In genomic region chr22:21641417-21641794, GRCh38 we compare ENCODE assay signal across 8 cellular contexts. TPM values are rescaled to one million over a fixed set of nuclear protein-coding genes. Genes with fewer than 3 reads are reported as not detected.
DNase-seq lines count a peak whose midpoint lies in the region; ATAC-seq and TF ChIP-seq lines count a peak whose summit lies in the region.

No MANE protein-coding gene starts in this region.

- TF ChIP-seq CTCF in GM13977 (IDR thresholded peaks at IDR 0.05; ENCODE audit: extremely low read depth, insufficient read depth, missing control alignments): peak; percentile 24

- intact Hi-C loops in sciatic nerve (cut with DNase I): no loop called here

- DNase-seq in Ammon's horn (ENCODE audit: low spot score) (peak; percentile 62), GM13977 (ENCODE audit: low spot score) (peak; percentile 56), LoVo (ENCODE audit: low spot score) (peak; percentile 48), amniotic epithelial cell (ENCODE audit: low read depth) (peak; percentile 50), hippocampal formation (lab: John Stamatoyannopoulos, UW) (peak; percentile 15 to 46), sciatic nerve (ENCODE audit: low spot score) (no peak), NCI-H1694 treated with DMSO at 0.1 percent for 48 hours (lab: John Stamatoyannopoulos, UW) (no peak), Kasumi-1 (lab: John Stamatoyannopoulos, UW) (no peak)

- peak; percentile 43 for ATAC-seq in sciatic nerve

- in situ Hi-C loops in GM13977 (cut with MboI; ENCODE audit: low pct_unique_long_range_greater_than_20kb, low sequenced_read_pairs, unreplicated experiment): no loop called here

RNA-seq across cellular contexts. Expression of gene SDF2L1, which starts 0.7 kb away (rescaled TPM):
- total RNA-seq in sciatic nerve: 21.8 TPM

RNA-seq across cellular contexts. Expression of gene CCDC116, which starts 8.8 kb away (rescaled TPM):
- 0.89 TPM for total RNA-seq in sciatic nerve

RNA-seq across cellular contexts. Expression of gene YDJC, which starts 11.6 kb away (rescaled TPM):
- total RNA-seq in sciatic nerve: 7.0 TPM

RNA-seq across cellular contexts. Expression of gene PPIL2, which starts 24.4 kb away (rescaled TPM):
- 31.9 TPM for total RNA-seq in sciatic nerve

Comparison
In these comparisons a context has a peak if more than half of its experiments do, and no peak if none do; other contexts are left out.
1. DNase-seq: peak in Ammon's horn (single experiment), GM13977 (single experiment), LoVo (single experiment), amniotic epithelial cell (single experiment) and hippocampal formation (2 of 2); none in sciatic nerve (single experiment), NCI-H1694 treated with DMSO at 0.1 percent for 48 hours (single experiment) and Kasumi-1 (0 of 2).